Comparison of ENCODE assay signal across 13 cellular contexts in genomic region chr1:115164484-115164883, GRCh38.
"Had no signal": no experiment of that assay in that cellular context is flagged by ENCODE, and none has a peak within 500 bp of the region (broad histone marks: within the 10 kb centered on the region; RNA-seq: fewer than 3 reads in every experiment).

No MANE protein-coding gene starts in this region.

- H3K4me3 Mint-ChIP-seq: activated CD8-positive, alpha-beta memory T cell treated with anti-CD3 and anti-CD28 coated beads, Interleukin-2, amount 10 ng/mL, durations not matched to agents 7 days and 5 days; activated naive CD8-positive, alpha-beta T cell treated with anti-CD3 and anti-CD28 coated beads for 36 hours; activated T-cell treated with anti-CD3 and anti-CD28 coated beads, Interleukin-2, amount 50 U/mL, for 24 hours; immature natural killer cell; mesothelial cell of epicardium; stimulated activated memory B cell treated with anti-CD40 and anti-IgM and Interleukin-4, amounts not matched to agents 10 μg/mL and 1 μg/mL and 100 μg/mL, for 72 hours had no signal

- H3K4me1 Mint-ChIP-seq: immature natural killer cell; mesothelial cell of epicardium; stimulated activated memory B cell treated with anti-CD40 and anti-IgM and Interleukin-4, amounts not matched to agents 10 μg/mL and 1 μg/mL and 100 μg/mL, for 72 hours had no signal

- H3K36me3 Mint-ChIP-seq: activated CD8-positive, alpha-beta memory T cell treated with anti-CD3 and anti-CD28 coated beads, Interleukin-2, amount 10 ng/mL, durations not matched to agents 7 days and 5 days; activated naive CD8-positive, alpha-beta T cell treated with anti-CD3 and anti-CD28 coated beads for 36 hours; immature natural killer cell; mesothelial cell of epicardium; stimulated activated memory B cell treated with anti-CD40 and anti-IgM and Interleukin-4, amounts not matched to agents 10 μg/mL and 1 μg/mL and 100 μg/mL, for 72 hours had no signal

- H3K9me3 Mint-ChIP-seq: activated T-cell treated with anti-CD3 and anti-CD28 coated beads, Interleukin-2, amount 50 U/mL, for 24 hours; stimulated activated memory B cell treated with anti-CD40 and anti-IgM and Interleukin-4, amounts not matched to agents 10 μg/mL and 1 μg/mL and 100 μg/mL, for 72 hours had no signal

- H3K27ac Mint-ChIP-seq: activated CD8-positive, alpha-beta memory T cell treated with anti-CD3 and anti-CD28 coated beads, Interleukin-2, amount 10 ng/mL, durations not matched to agents 7 days and 5 days; activated naive CD8-positive, alpha-beta T cell treated with anti-CD3 and anti-CD28 coated beads for 36 hours; activated T-cell treated with anti-CD3 and anti-CD28 coated beads, Interleukin-2, amount 50 U/mL, for 24 hours; immature natural killer cell; mesothelial cell of epicardium; stimulated activated memory B cell treated with anti-CD40 and anti-IgM and Interleukin-4, amounts not matched to agents 10 μg/mL and 1 μg/mL and 100 μg/mL, for 72 hours had no signal

- ATAC-seq: activated CD8-positive, alpha-beta memory T cell treated with anti-CD3 and anti-CD28 coated beads, Interleukin-2, amount 10 ng/mL, durations not matched to agents 7 days and 5 days; left cardiac atrium; lower lobe of right lung; right cardiac atrium; stimulated activated memory B cell treated with anti-CD40 and anti-IgM and Interleukin-4, amounts not matched to agents 10 μg/mL and 1 μg/mL and 100 μg/mL, for 72 hours had no signal

- DNase-seq: activated CD4-positive, alpha-beta T cell treated with anti-CD3 and anti-CD28 coated beads, Interleukin-2, amount 50 U/mL, for 4 hours; activated CD4-positive, CD25-positive, alpha-beta regulatory T cell treated with anti-CD3 and anti-CD28 coated beads, Interleukin-2, amount 50 U/mL, for 72 hours; activated CD8-positive, alpha-beta memory T cell treated with anti-CD3 and anti-CD28 coated beads, Interleukin-2, amount 10 ng/mL, durations not matched to agents 7 days and 5 days; activated gamma-delta T cell treated with Interleukin-2 at 50 U/mL for 16 hours; activated naive CD8-positive, alpha-beta T cell treated with anti-CD3 and anti-CD28 coated beads for 36 hours; activated T-cell treated with anti-CD3 and anti-CD28 coated beads, Interleukin-2, amount 50 U/mL, for 24 hours; immature natural killer cell; left cardiac atrium; lower lobe of right lung; right cardiac atrium; upper lobe of left lung had no signal

- H3K4me3 ChIP-seq: lower lobe of right lung, upper lobe of left lung had no signal
